In the genomic region with DNA sequence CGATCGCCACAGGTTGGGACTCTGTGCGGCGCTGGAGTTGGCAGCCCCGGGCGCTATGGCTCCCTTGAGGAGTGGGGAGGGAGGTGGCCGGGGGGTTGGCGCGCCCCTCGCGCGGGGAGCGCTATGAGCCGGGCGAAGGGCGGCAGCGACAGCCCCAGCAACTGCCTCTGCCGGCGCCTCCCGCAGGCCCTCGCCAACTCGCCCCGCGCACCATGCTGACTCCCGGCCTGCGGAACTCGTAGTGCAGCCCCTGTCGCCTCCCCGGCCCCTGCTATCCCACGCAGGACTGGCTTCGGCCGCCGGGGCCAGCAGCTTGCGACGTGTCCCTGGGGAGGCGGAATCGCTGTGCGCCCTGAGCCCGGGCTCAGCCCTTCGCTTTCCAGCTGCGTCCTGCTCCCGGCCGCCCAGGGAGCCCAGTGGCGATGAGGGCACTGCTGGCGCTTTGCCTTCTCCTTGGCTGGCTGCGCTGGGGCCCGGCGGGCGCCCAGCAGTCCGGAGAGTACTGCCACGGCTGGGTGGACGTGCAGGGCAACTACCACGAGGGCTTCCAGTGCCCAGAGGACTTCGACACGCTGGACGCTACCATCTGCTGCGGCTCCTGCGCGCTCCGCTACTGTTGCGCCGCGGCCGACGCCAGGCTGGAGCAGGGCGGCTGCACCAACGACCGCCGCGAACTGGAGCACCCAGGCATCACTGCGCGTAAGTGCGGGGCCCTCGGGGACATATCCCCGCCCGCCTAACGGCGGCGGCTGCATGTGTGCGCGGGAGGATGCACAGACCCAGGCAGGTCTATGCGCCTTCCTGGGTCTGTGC, we compare ENCODE assay signal across 1 cellular context.
TF ChIP-seq lines count a peak whose summit lies in the region.

No MANE protein-coding gene starts in this region.

TF ChIP-seq in HEK293, 187 proteins besides CTCF, POLR2A, EP300 and RAD21 (continued from another document and continues in another):
- TF ChIP-seq, protein P1, sequence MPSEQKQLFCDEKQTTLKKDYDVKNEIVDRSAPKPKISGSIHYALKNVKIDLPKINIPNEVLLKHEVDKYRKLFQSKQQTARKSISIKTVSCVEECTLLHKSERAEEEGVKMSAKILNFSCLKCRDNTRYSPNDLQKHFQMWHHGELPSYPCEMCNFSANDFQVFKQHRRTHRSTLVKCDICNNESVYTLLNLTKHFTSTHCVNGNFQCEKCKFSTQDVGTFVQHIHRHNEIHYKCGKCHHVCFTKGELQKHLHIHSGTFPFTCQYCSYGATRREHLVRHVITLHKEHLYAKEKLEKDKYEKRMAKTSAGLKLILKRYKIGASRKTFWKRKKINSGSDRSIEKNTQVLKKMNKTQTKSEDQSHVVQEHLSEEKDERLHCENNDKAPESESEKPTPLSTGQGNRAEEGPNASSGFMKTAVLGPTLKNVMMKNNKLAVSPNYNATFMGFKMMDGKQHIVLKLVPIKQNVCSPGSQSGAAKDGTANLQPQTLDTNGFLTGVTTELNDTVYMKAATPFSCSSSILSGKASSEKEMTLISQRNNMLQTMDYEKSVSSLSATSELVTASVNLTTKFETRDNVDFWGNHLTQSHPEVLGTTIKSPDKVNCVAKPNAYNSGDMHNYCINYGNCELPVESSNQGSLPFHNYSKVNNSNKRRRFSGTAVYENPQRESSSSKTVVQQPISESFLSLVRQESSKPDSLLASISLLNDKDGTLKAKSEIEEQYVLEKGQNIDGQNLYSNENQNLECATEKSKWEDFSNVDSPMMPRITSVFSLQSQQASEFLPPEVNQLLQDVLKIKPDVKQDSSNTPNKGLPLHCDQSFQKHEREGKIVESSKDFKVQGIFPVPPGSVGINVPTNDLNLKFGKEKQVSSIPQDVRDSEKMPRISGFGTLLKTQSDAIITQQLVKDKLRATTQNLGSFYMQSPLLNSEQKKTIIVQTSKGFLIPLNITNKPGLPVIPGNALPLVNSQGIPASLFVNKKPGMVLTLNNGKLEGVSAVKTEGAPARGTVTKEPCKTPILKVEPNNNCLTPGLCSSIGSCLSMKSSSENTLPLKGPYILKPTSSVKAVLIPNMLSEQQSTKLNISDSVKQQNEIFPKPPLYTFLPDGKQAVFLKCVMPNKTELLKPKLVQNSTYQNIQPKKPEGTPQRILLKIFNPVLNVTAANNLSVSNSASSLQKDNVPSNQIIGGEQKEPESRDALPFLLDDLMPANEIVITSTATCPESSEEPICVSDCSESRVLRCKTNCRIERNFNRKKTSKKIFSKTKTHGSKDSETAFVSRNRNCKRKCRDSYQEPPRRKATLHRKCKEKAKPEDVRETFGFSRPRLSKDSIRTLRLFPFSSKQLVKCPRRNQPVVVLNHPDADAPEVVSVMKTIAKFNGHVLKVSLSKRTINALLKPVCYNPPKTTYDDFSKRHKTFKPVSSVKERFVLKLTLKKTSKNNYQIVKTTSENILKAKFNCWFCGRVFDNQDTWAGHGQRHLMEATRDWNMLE (tag by site-specific recombination; conservative IDR thresholded peaks at IDR 0.05; ENCODE audit: low read depth): no peak
- TF ChIP-seq ZNF521 (tag by site-specific recombination; IDR thresholded peaks at IDR 0.05) (no peak), HOXD13 (CRISPR knock-in tag; IDR thresholded peaks at IDR 0.05; ENCODE audit: borderline replicate concordance) (no peak), ZNF155 (tag by site-specific recombination; IDR thresholded peaks at IDR 0.05) (no peak), ZNF555 (tag by site-specific recombination; conservative IDR thresholded peaks at IDR 0.05) (no peak), ZXDB (tag by site-specific recombination; IDR thresholded peaks at IDR 0.05) (0 out of 2 replicates have a peak, but pooled peaks have one; percentile 15), FEZF1 (tag by site-specific recombination; IDR thresholded peaks at IDR 0.05) (no peak), SETDB1 (IDR thresholded peaks at IDR 0.05; ENCODE audit: insufficient read length, low read length) (no peak), ZNF248 (tag by site-specific recombination; IDR thresholded peaks at IDR 0.05) (no peak), GLIS1 (tag by site-specific recombination; IDR thresholded peaks at IDR 0.05) (peak; percentile 21; the same call in 1 of the 2 replicates), GLIS2 (tag by site-specific recombination; IDR thresholded peaks at IDR 0.05) (peak; percentile 58; the same call in 1 of the 2 replicates), IKZF3 (tag by site-specific recombination; IDR thresholded peaks at IDR 0.05) (no peak), ZNF140 (tag by site-specific recombination; IDR thresholded peaks at IDR 0.05) (no peak), GFI1B (tag by site-specific recombination; IDR thresholded peaks at IDR 0.05) (no peak), ZNF561 (tag by site-specific recombination; IDR thresholded peaks at IDR 0.05; ENCODE audit: borderline replicate concordance) (no peak), ZNF629 (tag by site-specific recombination; IDR thresholded peaks at IDR 0.05) (0 out of 2 replicates have a peak, but pooled peaks have one; percentile 14), ZNF354C (tag by site-specific recombination; IDR thresholded peaks at IDR 0.05; ENCODE audit: borderline replicate concordance, low read depth) (no peak), ZNF768 (tag by site-specific recombination; IDR thresholded peaks at IDR 0.05) (no peak), ZNF600 (tag by site-specific recombination; IDR thresholded peaks at IDR 0.05) (peak; percentile 83), ZNF121 (tag by site-specific recombination; IDR thresholded peaks at IDR 0.05) (no peak), ZNF560 (tag by site-specific recombination; IDR thresholded peaks at IDR 0.05; ENCODE audit: borderline replicate concordance) (no peak), OVOL3 (tag by site-specific recombination; IDR thresholded peaks at IDR 0.05) (no peak), ZFP69B (tag by site-specific recombination; IDR thresholded peaks at IDR 0.05) (no peak), ZNF837 (tag by site-specific recombination; IDR thresholded peaks at IDR 0.05) (no peak), ZNF426 (tag by site-specific recombination; IDR thresholded peaks at IDR 0.05) (no peak), ZNF266 (tag by site-specific recombination; IDR thresholded peaks at IDR 0.05; ENCODE audit: low read depth) (no peak), ZFP37 (tag by site-specific recombination; IDR thresholded peaks at IDR 0.05) (0 out of 2 replicates have a peak, but pooled peaks have one; percentile 49), ZNF404 (tag by site-specific recombination; IDR thresholded peaks at IDR 0.05) (no peak), ZEB2 (tag by site-specific recombination; IDR thresholded peaks at IDR 0.05) (peak; percentile 16; the same call in 1 of the 2 replicates), ZNF777 (tag by site-specific recombination; IDR thresholded peaks at IDR 0.05; ENCODE audit: borderline replicate concordance) (peak; percentile 92)
- TF ChIP-seq, protein P2, sequence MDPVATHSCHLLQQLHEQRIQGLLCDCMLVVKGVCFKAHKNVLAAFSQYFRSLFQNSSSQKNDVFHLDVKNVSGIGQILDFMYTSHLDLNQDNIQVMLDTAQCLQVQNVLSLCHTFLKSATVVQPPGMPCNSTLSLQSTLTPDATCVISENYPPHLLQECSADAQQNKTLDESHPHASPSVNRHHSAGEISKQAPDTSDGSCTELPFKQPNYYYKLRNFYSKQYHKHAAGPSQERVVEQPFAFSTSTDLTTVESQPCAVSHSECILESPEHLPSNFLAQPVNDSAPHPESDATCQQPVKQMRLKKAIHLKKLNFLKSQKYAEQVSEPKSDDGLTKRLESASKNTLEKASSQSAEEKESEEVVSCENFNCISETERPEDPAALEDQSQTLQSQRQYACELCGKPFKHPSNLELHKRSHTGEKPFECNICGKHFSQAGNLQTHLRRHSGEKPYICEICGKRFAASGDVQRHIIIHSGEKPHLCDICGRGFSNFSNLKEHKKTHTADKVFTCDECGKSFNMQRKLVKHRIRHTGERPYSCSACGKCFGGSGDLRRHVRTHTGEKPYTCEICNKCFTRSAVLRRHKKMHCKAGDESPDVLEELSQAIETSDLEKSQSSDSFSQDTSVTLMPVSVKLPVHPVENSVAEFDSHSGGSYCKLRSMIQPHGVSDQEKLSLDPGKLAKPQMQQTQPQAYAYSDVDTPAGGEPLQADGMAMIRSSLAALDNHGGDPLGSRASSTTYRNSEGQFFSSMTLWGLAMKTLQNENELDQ (tag by site-specific recombination; IDR thresholded peaks at IDR 0.05; ENCODE audit: low read depth): no peak
- TF ChIP-seq, protein P3, sequence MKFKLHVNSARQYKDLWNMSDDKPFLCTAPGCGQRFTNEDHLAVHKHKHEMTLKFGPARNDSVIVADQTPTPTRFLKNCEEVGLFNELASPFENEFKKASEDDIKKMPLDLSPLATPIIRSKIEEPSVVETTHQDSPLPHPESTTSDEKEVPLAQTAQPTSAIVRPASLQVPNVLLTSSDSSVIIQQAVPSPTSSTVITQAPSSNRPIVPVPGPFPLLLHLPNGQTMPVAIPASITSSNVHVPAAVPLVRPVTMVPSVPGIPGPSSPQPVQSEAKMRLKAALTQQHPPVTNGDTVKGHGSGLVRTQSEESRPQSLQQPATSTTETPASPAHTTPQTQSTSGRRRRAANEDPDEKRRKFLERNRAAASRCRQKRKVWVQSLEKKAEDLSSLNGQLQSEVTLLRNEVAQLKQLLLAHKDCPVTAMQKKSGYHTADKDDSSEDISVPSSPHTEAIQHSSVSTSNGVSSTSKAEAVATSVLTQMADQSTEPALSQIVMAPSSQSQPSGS (tag by site-specific recombination; IDR thresholded peaks at IDR 0.05; ENCODE audit: low read depth): no peak
- TF ChIP-seq, protein P4, sequence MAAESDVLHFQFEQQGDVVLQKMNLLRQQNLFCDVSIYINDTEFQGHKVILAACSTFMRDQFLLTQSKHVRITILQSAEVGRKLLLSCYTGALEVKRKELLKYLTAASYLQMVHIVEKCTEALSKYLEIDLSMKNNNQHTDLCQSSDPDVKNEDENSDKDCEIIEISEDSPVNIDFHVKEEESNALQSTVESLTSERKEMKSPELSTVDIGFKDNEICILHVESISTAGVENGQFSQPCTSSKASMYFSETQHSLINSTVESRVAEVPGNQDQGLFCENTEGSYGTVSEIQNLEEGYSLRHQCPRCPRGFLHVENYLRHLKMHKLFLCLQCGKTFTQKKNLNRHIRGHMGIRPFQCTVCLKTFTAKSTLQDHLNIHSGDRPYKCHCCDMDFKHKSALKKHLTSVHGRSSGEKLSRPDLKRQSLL (tag by site-specific recombination; IDR thresholded peaks at IDR 0.05): no peak
- TF ChIP-seq, protein P5, sequence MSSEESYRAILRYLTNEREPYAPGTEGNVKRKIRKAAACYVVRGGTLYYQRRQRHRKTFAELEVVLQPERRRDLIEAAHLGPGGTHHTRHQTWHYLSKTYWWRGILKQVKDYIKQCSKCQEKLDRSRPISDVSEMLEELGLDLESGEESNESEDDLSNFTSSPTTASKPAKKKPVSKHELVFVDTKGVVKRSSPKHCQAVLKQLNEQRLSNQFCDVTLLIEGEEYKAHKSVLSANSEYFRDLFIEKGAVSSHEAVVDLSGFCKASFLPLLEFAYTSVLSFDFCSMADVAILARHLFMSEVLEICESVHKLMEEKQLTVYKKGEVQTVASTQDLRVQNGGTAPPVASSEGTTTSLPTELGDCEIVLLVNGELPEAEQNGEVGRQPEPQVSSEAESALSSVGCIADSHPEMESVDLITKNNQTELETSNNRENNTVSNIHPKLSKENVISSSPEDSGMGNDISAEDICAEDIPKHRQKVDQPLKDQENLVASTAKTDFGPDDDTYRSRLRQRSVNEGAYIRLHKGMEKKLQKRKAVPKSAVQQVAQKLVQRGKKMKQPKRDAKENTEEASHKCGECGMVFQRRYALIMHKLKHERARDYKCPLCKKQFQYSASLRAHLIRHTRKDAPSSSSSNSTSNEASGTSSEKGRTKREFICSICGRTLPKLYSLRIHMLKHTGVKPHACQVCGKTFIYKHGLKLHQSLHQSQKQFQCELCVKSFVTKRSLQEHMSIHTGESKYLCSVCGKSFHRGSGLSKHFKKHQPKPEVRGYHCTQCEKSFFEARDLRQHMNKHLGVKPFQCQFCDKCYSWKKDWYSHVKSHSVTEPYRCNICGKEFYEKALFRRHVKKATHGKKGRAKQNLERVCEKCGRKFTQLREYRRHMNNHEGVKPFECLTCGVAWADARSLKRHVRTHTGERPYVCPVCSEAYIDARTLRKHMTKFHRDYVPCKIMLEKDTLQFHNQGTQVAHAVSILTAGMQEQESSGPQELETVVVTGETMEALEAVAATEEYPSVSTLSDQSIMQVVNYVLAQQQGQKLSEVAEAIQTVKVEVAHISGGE (tag by site-specific recombination; conservative IDR thresholded peaks at IDR 0.05; ENCODE audit: low read depth): no peak
- TF ChIP-seq, protein P6, sequence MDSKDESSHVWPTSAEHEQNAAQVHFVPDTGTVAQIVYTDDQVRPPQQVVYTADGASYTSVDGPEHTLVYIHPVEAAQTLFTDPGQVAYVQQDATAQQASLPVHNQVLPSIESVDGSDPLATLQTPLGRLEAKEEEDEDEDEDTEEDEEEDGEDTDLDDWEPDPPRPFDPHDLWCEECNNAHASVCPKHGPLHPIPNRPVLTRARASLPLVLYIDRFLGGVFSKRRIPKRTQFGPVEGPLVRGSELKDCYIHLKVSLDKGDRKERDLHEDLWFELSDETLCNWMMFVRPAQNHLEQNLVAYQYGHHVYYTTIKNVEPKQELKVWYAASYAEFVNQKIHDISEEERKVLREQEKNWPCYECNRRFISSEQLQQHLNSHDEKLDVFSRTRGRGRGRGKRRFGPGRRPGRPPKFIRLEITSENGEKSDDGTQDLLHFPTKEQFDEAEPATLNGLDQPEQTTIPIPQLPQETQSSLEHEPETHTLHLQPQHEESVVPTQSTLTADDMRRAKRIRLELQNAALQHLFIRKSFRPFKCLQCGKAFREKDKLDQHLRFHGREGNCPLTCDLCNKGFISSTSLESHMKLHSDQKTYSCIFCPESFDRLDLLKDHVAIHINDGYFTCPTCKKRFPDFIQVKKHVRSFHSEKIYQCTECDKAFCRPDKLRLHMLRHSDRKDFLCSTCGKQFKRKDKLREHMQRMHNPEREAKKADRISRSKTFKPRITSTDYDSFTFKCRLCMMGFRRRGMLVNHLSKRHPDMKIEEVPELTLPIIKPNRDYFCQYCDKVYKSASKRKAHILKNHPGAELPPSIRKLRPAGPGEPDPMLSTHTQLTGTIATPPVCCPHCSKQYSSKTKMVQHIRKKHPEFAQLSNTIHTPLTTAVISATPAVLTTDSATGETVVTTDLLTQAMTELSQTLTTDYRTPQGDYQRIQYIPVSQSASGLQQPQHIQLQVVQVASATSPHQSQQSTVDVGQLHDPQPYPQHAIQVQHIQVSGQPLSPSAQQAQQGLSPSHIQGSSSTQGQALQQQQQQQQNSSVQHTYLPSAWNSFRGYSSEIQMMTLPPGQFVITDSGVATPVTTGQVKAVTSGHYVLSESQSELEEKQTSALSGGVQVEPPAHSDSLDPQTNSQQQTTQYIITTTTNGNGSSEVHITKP (tag by site-specific recombination; IDR thresholded peaks at IDR 0.05): peak; percentile 93
- TF ChIP-seq, protein P7, sequence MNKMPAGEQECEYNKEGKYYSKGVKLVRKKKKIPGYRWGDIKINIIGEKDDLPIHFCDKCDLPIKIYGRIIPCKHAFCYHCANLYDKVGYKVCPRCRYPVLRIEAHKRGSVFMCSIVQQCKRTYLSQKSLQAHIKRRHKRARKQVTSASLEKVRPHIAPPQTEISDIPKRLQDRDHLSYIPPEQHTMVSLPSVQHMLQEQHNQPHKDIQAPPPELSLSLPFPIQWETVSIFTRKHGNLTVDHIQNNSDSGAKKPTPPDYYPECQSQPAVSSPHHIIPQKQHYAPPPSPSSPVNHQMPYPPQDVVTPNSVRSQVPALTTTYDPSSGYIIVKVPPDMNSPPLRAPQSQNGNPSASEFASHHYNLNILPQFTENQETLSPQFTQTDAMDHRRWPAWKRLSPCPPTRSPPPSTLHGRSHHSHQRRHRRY (tag by site-specific recombination; IDR thresholded peaks at IDR 0.05): no peak
